ENCODE assay signal across 1 cellular context in the genomic region with DNA sequence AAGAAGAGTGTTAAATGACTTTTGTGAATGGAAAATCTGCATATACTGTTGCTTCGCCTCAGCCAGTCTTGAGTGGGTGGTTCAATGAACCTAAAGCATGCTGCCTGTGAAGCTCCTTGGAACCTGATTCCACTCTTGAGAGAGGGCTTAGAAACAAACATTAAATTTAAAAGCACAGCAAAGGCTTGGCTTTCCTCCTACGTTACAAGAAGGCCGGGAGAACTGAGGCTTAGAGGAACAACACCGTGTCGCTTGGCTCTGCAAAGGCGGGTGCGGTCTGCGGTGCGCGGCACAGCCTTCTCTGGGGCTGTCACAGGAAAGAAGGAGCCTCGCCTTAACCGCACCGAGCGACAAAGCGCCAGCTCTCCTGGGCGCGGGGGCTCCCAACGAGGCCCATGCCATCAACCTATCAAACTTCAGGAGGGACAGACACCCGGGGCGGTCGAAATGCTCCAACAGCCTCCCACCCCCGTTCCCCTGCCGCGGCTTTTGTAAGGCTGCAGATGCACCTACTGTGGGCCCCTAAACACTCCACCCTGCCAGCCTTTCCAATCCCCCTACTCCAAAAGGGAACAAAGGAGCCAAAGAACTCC.
TF ChIP-seq lines count a peak whose summit lies in the region.

No MANE protein-coding gene starts in this region.

TF ChIP-seq in HepG2, 621 proteins besides CTCF, POLR2A, EP300 and RAD21 (continued from another document):
- TF ChIP-seq, protein P1, sequence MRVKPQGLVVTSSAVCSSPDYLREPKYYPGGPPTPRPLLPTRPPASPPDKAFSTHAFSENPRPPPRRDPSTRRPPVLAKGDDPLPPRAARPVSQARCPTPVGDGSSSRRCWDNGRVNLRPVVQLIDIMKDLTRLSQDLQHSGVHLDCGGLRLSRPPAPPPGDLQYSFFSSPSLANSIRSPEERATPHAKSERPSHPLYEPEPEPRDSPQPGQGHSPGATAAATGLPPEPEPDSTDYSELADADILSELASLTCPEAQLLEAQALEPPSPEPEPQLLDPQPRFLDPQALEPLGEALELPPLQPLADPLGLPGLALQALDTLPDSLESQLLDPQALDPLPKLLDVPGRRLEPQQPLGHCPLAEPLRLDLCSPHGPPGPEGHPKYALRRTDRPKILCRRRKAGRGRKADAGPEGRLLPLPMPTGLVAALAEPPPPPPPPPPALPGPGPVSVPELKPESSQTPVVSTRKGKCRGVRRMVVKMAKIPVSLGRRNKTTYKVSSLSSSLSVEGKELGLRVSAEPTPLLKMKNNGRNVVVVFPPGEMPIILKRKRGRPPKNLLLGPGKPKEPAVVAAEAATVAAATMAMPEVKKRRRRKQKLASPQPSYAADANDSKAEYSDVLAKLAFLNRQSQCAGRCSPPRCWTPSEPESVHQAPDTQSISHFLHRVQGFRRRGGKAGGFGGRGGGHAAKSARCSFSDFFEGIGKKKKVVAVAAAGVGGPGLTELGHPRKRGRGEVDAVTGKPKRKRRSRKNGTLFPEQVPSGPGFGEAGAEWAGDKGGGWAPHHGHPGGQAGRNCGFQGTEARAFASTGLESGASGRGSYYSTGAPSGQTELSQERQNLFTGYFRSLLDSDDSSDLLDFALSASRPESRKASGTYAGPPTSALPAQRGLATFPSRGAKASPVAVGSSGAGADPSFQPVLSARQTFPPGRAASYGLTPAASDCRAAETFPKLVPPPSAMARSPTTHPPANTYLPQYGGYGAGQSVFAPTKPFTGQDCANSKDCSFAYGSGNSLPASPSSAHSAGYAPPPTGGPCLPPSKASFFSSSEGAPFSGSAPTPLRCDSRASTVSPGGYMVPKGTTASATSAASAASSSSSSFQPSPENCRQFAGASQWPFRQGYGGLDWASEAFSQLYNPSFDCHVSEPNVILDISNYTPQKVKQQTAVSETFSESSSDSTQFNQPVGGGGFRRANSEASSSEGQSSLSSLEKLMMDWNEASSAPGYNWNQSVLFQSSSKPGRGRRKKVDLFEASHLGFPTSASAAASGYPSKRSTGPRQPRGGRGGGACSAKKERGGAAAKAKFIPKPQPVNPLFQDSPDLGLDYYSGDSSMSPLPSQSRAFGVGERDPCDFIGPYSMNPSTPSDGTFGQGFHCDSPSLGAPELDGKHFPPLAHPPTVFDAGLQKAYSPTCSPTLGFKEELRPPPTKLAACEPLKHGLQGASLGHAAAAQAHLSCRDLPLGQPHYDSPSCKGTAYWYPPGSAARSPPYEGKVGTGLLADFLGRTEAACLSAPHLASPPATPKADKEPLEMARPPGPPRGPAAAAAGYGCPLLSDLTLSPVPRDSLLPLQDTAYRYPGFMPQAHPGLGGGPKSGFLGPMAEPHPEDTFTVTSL (CRISPR knock-in tag; IDR thresholded peaks at IDR 0.05; ENCODE audit: borderline replicate concordance) = 0 out of 2 replicates have a peak, but pooled peaks have one; percentile 4
- TF ChIP-seq, protein P2, sequence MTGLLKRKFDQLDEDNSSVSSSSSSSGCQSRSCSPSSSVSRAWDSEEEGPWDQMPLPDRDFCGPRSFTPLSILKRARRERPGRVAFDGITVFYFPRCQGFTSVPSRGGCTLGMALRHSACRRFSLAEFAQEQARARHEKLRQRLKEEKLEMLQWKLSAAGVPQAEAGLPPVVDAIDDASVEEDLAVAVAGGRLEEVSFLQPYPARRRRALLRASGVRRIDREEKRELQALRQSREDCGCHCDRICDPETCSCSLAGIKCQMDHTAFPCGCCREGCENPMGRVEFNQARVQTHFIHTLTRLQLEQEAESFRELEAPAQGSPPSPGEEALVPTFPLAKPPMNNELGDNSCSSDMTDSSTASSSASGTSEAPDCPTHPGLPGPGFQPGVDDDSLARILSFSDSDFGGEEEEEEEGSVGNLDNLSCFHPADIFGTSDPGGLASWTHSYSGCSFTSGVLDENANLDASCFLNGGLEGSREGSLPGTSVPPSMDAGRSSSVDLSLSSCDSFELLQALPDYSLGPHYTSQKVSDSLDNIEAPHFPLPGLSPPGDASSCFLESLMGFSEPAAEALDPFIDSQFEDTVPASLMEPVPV (CRISPR knock-in tag; IDR thresholded peaks at IDR 0.05) = no peak
- TF ChIP-seq ZNF558 (CRISPR knock-in tag; IDR thresholded peaks at IDR 0.05; ENCODE audit: borderline replicate concordance) (0 out of 2 replicates have a peak, but pooled peaks have one; percentile 4), TBX3 (IDR thresholded peaks at IDR 0.05; ENCODE audit: borderline replicate concordance) (no peak), ZNF883 (CRISPR knock-in tag; IDR thresholded peaks at IDR 0.05; ENCODE audit: not compliant biosample characterization) (peak; percentile 28), HMG20A (CRISPR knock-in tag; IDR thresholded peaks at IDR 0.05; ENCODE audit: borderline replicate concordance) (no peak), GLI4 (CRISPR knock-in tag; IDR thresholded peaks at IDR 0.05; ENCODE audit: borderline replicate concordance) (peak; percentile 12; the same call in 1 of the 2 replicates), ZNF792 (CRISPR knock-in tag; IDR thresholded peaks at IDR 0.05) (no peak), DNMT1 (CRISPR knock-in tag; IDR thresholded peaks at IDR 0.05) (no peak), ZNF274 (CRISPR knock-in tag; IDR thresholded peaks at IDR 0.05) (no peak; the same call in 1 of the 2 replicates), ARNTL (CRISPR knock-in tag; IDR thresholded peaks at IDR 0.05) (no peak), DMAP1 (CRISPR knock-in tag; IDR thresholded peaks at IDR 0.05) (no peak), CBX5 (CRISPR knock-in tag; IDR thresholded peaks at IDR 0.05; ENCODE audit: borderline replicate concordance) (no peak), ZNF292 (CRISPR knock-in tag; IDR thresholded peaks at IDR 0.05; ENCODE audit: borderline replicate concordance, low read depth) (peak; percentile 45; the same call in 1 of the 2 replicates), ZNF337 (CRISPR knock-in tag; IDR thresholded peaks at IDR 0.05; ENCODE audit: borderline replicate concordance, low read depth) (0 out of 2 replicates have a peak, but pooled peaks have one; percentile 9), AKAP8 (CRISPR knock-in tag; IDR thresholded peaks at IDR 0.05) (no peak)
- TF ChIP-seq, protein P3, sequence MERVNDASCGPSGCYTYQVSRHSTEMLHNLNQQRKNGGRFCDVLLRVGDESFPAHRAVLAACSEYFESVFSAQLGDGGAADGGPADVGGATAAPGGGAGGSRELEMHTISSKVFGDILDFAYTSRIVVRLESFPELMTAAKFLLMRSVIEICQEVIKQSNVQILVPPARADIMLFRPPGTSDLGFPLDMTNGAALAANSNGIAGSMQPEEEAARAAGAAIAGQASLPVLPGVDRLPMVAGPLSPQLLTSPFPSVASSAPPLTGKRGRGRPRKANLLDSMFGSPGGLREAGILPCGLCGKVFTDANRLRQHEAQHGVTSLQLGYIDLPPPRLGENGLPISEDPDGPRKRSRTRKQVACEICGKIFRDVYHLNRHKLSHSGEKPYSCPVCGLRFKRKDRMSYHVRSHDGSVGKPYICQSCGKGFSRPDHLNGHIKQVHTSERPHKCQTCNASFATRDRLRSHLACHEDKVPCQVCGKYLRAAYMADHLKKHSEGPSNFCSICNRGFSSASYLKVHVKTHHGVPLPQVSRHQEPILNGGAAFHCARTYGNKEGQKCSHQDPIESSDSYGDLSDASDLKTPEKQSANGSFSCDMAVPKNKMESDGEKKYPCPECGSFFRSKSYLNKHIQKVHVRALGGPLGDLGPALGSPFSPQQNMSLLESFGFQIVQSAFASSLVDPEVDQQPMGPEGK (CRISPR knock-in tag; IDR thresholded peaks at IDR 0.05) = peak; percentile 68
- TF ChIP-seq, protein P4, sequence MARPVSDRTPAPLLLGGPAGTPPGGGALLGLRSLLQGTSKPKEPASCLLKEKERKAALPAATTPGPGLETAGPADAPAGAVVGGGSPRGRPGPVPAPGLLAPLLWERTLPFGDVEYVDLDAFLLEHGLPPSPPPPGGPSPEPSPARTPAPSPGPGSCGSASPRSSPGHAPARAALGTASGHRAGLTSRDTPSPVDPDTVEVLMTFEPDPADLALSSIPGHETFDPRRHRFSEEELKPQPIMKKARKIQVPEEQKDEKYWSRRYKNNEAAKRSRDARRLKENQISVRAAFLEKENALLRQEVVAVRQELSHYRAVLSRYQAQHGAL (CRISPR knock-in tag; IDR thresholded peaks at IDR 0.05; ENCODE audit: not compliant biosample characterization) = peak; percentile 52
- TF ChIP-seq, protein P5, sequence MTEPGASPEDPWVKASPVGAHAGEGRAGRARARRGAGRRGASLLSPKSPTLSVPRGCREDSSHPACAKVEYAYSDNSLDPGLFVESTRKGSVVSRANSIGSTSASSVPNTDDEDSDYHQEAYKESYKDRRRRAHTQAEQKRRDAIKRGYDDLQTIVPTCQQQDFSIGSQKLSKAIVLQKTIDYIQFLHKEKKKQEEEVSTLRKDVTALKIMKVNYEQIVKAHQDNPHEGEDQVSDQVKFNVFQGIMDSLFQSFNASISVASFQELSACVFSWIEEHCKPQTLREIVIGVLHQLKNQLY (CRISPR knock-in tag; IDR thresholded peaks at IDR 0.05) = no peak
- TF ChIP-seq, protein P6, sequence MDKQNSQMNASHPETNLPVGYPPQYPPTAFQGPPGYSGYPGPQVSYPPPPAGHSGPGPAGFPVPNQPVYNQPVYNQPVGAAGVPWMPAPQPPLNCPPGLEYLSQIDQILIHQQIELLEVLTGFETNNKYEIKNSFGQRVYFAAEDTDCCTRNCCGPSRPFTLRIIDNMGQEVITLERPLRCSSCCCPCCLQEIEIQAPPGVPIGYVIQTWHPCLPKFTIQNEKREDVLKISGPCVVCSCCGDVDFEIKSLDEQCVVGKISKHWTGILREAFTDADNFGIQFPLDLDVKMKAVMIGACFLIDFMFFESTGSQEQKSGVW (CRISPR knock-in tag; IDR thresholded peaks at IDR 0.05; ENCODE audit: borderline replicate concordance) = no peak
- TF ChIP-seq, protein P7, sequence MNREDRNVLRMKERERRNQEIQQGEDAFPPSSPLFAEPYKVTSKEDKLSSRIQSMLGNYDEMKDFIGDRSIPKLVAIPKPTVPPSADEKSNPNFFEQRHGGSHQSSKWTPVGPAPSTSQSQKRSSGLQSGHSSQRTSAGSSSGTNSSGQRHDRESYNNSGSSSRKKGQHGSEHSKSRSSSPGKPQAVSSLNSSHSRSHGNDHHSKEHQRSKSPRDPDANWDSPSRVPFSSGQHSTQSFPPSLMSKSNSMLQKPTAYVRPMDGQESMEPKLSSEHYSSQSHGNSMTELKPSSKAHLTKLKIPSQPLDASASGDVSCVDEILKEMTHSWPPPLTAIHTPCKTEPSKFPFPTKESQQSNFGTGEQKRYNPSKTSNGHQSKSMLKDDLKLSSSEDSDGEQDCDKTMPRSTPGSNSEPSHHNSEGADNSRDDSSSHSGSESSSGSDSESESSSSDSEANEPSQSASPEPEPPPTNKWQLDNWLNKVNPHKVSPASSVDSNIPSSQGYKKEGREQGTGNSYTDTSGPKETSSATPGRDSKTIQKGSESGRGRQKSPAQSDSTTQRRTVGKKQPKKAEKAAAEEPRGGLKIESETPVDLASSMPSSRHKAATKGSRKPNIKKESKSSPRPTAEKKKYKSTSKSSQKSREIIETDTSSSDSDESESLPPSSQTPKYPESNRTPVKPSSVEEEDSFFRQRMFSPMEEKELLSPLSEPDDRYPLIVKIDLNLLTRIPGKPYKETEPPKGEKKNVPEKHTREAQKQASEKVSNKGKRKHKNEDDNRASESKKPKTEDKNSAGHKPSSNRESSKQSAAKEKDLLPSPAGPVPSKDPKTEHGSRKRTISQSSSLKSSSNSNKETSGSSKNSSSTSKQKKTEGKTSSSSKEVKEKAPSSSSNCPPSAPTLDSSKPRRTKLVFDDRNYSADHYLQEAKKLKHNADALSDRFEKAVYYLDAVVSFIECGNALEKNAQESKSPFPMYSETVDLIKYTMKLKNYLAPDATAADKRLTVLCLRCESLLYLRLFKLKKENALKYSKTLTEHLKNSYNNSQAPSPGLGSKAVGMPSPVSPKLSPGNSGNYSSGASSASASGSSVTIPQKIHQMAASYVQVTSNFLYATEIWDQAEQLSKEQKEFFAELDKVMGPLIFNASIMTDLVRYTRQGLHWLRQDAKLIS (CRISPR knock-in tag; IDR thresholded peaks at IDR 0.05) = 0 out of 2 replicates have a peak, but pooled peaks have one; percentile 2
